In genomic region chr1:47031585-47031984, GRCh38 we compare ENCODE assay signal across 18 cellular contexts. TPM values are rescaled to one million over a fixed set of nuclear protein-coding genes. Genes with fewer than 3 reads are reported as not detected.
DNase-seq lines count a peak whose midpoint lies in the region; TF ChIP-seq lines count a peak whose summit lies in the region.
"Had no signal": no experiment of that assay in that cellular context is flagged by ENCODE, and none has a peak within 500 bp of the region (broad histone marks: within the 10 kb centered on the region; RNA-seq: fewer than 3 reads in every experiment).

No MANE protein-coding gene starts in this region.

- H3K9me3 Mint-ChIP-seq in mesothelial cell of epicardium, result no peaks in the 10 kb centered on the region

- H3K79me2 ChIP-seq in Loucy (ENCODE audit: insufficient read depth, low read length), result no peaks in the 10 kb centered on the region

- no peak overlapping the region for H3K9ac ChIP-seq in Loucy (ENCODE audit: low read depth, low read length, poor library complexity, severe bottlenecking)

- H3K9me3 ChIP-seq in Loucy (ENCODE audit: insufficient read depth, low read depth, low read length), result no peaks in the 10 kb centered on the region
- H3K9me3 ChIP-seq in left ventricle myocardium inferior (replicated peaks), result no peaks in the 10 kb centered on the region
- H3K9me3 ChIP-seq in tibial artery, result no peaks in the 10 kb centered on the region

- H3K4me1 Mint-ChIP-seq in mesothelial cell of epicardium, result peaks cover 3% of the 10 kb centered on the region
- H3K4me1 Mint-ChIP-seq: B cell had no signal

- no peak overlapping the region for H3K4me3 Mint-ChIP-seq in mesothelial cell of epicardium
- H3K4me3 Mint-ChIP-seq: B cell had no signal

- no peak overlapping the region for H3K4me3 ChIP-seq in Loucy (ENCODE audit: low read length, poor library complexity, severe bottlenecking)
- no peak overlapping the region for H3K4me3 ChIP-seq in left ventricle myocardium inferior
- H3K4me3 ChIP-seq in tibial artery, result no peak overlapping the region
- H3K4me3 ChIP-seq in dorsolateral prefrontal cortex, result no peak overlapping the region
- H3K4me3 ChIP-seq: SK-N-MC had no signal

- H4K20me1 ChIP-seq in Loucy (ENCODE audit: insufficient read depth, low read length, poor library complexity, severe bottlenecking), result no peaks in the 10 kb centered on the region

- peak overlapping the region; percentile 74 for H3K27ac ChIP-seq in left ventricle myocardium inferior (replicated peaks)
- H3K27ac ChIP-seq in tibial artery, result peak overlapping the region; percentile 53 to 61
- no peak overlapping the region for H3K27ac ChIP-seq in dorsolateral prefrontal cortex
- H3K27ac ChIP-seq: SK-N-MC had no signal

- no peaks in the 10 kb centered on the region for H3K36me3 Mint-ChIP-seq in mesothelial cell of epicardium

- peaks cover 67% of the 10 kb centered on the region for H3K27me3 Mint-ChIP-seq in mesothelial cell of epicardium (ENCODE audit: low read depth)

- H3K36me3 ChIP-seq in Loucy (ENCODE audit: insufficient read depth, low read length), result no peaks in the 10 kb centered on the region
- no peaks in the 10 kb centered on the region for H3K36me3 ChIP-seq in left ventricle myocardium inferior
- peaks cover 6 to 22% (median 18%) of the 10 kb centered on the region in 3 donors for H3K36me3 ChIP-seq in tibial artery

- 0 out of 2 replicates have a peak overlapping the region, but pooled peaks have one; percentile 0 for H2AFZ ChIP-seq in Loucy (ENCODE audit: low read length)

- H3K27ac Mint-ChIP-seq in mesothelial cell of epicardium, result no peak overlapping the region
- H3K27ac Mint-ChIP-seq: B cell had no signal

- no peak overlapping the region for H3K4me2 ChIP-seq in Loucy (ENCODE audit: low read depth, low read length, poor library complexity, severe bottlenecking)

- intact Hi-C loops in left ventricle myocardium inferior (cut with micrococcal nuclease), result no loop called here
- intact Hi-C loops in tibial artery (cut with DNase I; ENCODE audit: low total_unique reads), result no loop called here
- intact Hi-C loops in dorsolateral prefrontal cortex (cut with DNase I), result no loop called here

- H3K9me2 ChIP-seq in Loucy (replicated peaks; ENCODE audit: low read depth, low read length), result no peaks in the 10 kb centered on the region

- peak; percentile 21 for DNase-seq in brain pericyte (ENCODE audit: low read depth, low spot score)
- no peak for DNase-seq in left ventricle myocardium inferior
- peak; percentile 53 to 70 for DNase-seq in tibial artery
- no peak for DNase-seq in inferior parietal cortex (ENCODE audit: extremely low spot score)
- DNase-seq in mesothelial cell of epicardium (ENCODE audit: low spot score in 2 of 2, unreplicated experiment in 2 of 2), result no peak
- no peak for DNase-seq in dorsolateral prefrontal cortex
- DNase-seq: activated CD4-positive, CD25-positive, alpha-beta regulatory T cell treated with anti-CD3 and anti-CD28 coated beads, Interleukin-2, amount 50 U/mL, for 72 hours; DMS 273 treated with DMSO at 0.1 percent for 48 hours; GDM1; KG1; NCI-H1105 treated with DMSO at 0.1 percent for 48 hours; NCI-H526; occipital lobe; stimulated activated CD4-positive, alpha-beta T cell treated with anti-CD3 and anti-CD28 coated beads, Interleukin-2, amount 100 ng/mL, for 48 hours had no signal

- no peaks in the 10 kb centered on the region for H3K27me3 ChIP-seq in Loucy (ENCODE audit: insufficient read depth, low read length, poor library complexity, severe bottlenecking)
- peaks cover 3% of the 10 kb centered on the region for H3K27me3 ChIP-seq in left ventricle myocardium inferior (ENCODE audit: low read depth)
- H3K27me3 ChIP-seq in tibial artery, result no peaks in the 10 kb centered on the region
- H3K27me3 ChIP-seq in dorsolateral prefrontal cortex, result peaks cover 0 to 6% (median 0%) of the 10 kb centered on the region in 45 donors

- TF ChIP-seq CTCF in Loucy (conservative IDR thresholded peaks at IDR 0.05; ENCODE audit: low read length) (no peak), left ventricle myocardium inferior (IDR thresholded peaks at IDR 0.05; ENCODE audit: borderline replicate concordance) (no peak), tibial artery (IDR thresholded peaks at IDR 0.05) (no peak), mesothelial cell of epicardium (IDR thresholded peaks at IDR 0.05; ENCODE audit: unreplicated experiment) (no peak), dorsolateral prefrontal cortex (IDR thresholded peaks at IDR 0.05 in 54 of 56, conservative IDR thresholded peaks at IDR 0.05 in 2 of 56; ENCODE audit: low read depth in 1 of 56, partially characterized antibody in 56 of 56) (no peak)

- H3K4me1 ChIP-seq in Loucy (ENCODE audit: insufficient read depth, low read length, poor library complexity, severe bottlenecking) (no peaks in the 10 kb centered on the region), left ventricle myocardium inferior (peaks cover 36% of the 10 kb centered on the region), tibial artery (peaks cover 0 to 41% (median 33%) of the 10 kb centered on the region in 4 donors)

- H3F3A ChIP-seq in Loucy (ENCODE audit: low read depth), result no peaks in the 10 kb centered on the region

RNA-seq across cellular contexts. Expression of gene CYP4X1, which starts 8.1 kb away (rescaled TPM):
- total RNA-seq in left ventricle myocardium inferior (2.1 TPM), mesothelial cell of epicardium (0.36 to 0.94 TPM (median 0.62 TPM) in 3 replicates), dorsolateral prefrontal cortex (10 to 100 TPM in 116 of 120 experiments, 1 to 10 TPM in 4; 7.2 to 37.1 (median 22.6) TPM)
- total RNA-seq: activated CD8-positive, alpha-beta memory T cell treated with anti-CD3 and anti-CD28 coated beads for 36 hours; B cell had no signal

RNA-seq across cellular contexts. Expression of gene CYP4Z1, which starts 35.4 kb away (rescaled TPM):
- total RNA-seq in left ventricle myocardium inferior, result 0.71 TPM
- total RNA-seq in mesothelial cell of epicardium, result not detected in 3 replicates
- 1 to 10 TPM; 1.1 to 5.1 (median 2.4) TPM for total RNA-seq in dorsolateral prefrontal cortex
- total RNA-seq: activated CD8-positive, alpha-beta memory T cell treated with anti-CD3 and anti-CD28 coated beads for 36 hours; B cell had no signal

Comparison
In these comparisons a context has a peak if more than half of its experiments do, and no peak if none do; other contexts are left out.
1. DNase-seq: peak in brain pericyte (single experiment) and tibial artery (2 of 2); none in left ventricle myocardium inferior (single experiment), inferior parietal cortex (single experiment), mesothelial cell of epicardium (0 of 2) and dorsolateral prefrontal cortex (0 of 10).
2. H3K27ac ChIP-seq: peak in left ventricle myocardium inferior (single experiment) and tibial artery (2 of 2); none in dorsolateral prefrontal cortex (0 of 59).